ENCODE assay signal across 13 cellular contexts in the genomic region with DNA sequence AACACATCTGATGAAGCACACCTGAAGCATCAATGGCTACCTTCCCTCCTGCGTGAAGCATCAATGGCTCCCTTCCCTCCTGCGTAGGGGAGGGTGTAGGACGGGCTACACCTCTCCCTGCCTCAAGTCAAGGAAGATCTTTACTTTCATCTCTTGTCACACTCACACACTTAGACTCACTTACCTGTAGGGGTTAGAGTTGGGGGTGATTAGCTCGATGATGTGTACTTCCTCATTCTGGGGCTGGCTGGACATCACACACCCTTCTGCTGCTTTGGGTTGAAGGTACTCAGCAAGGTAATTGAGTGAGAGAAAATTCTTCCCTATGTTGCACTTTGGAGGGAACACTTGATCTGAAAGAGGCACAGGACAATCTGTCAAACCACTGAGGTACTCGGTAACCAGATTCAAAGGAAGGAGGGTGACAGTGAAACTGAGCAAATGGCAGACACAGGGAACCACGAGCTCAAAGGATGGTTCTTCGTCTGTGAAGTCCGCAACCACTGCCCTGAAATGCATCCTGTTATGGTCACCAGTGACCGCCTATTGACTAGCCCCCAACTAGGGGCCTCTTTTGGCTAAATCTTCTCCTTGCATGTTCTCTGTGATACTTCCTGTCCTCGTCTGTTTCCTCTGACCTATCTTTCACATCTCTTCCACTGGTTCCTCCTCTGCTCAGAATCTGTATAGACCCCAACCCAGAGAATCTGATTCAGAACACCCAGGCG.
DNase-seq lines count a peak whose midpoint lies in the region; ATAC-seq and TF ChIP-seq lines count a peak whose summit lies in the region.
"Had no signal": no experiment of that assay in that cellular context is flagged by ENCODE, and none has a peak within 500 bp of the region (broad histone marks: within the 10 kb centered on the region; RNA-seq: fewer than 3 reads in every experiment).

No MANE protein-coding gene starts in this region.

- no peak for ATAC-seq in activated CD8-positive, alpha-beta T cell treated with anti-CD3 and anti-CD28 coated beads for 36 hours
- ATAC-seq in GM19395 (IDR thresholded peaks at IDR 0.05; ENCODE audit: unreplicated experiment) = no peak

- H3K4me1 ChIP-seq in mammary epithelial cell (ENCODE audit: insufficient read depth, low read length) = peaks cover 18% of the 10 kb centered on the region
- H3K4me1 ChIP-seq in muscle layer of colon (ENCODE audit: insufficient read depth, low read length) = peaks cover 71% of the 10 kb centered on the region

- H3K9ac ChIP-seq in mammary epithelial cell (ENCODE audit: insufficient read depth, low read length) = no peak overlapping the region
- H3K9ac ChIP-seq in muscle layer of colon (ENCODE audit: low read length) = no peak overlapping the region

- dilution Hi-C loops in mammary epithelial cell (cut with HindIII; ENCODE audit: low sequenced_read_pairs) = no loop called here

- H3K27me3 Mint-ChIP-seq in MCF 10A (ENCODE audit: insufficient read depth, unreplicated experiment) = no peaks in the 10 kb centered on the region
- H3K27me3 Mint-ChIP-seq in activated CD8-positive, alpha-beta T cell treated with anti-CD3 and anti-CD28 coated beads for 36 hours = no peaks in the 10 kb centered on the region

- H3K79me2 ChIP-seq in mammary epithelial cell (ENCODE audit: insufficient read depth, low read length) = no peaks in the 10 kb centered on the region

- H3K4me3 Mint-ChIP-seq in MCF 10A (ENCODE audit: unreplicated experiment) = no peak overlapping the region
- H3K4me3 Mint-ChIP-seq in activated CD8-positive, alpha-beta T cell treated with anti-CD3 and anti-CD28 coated beads for 36 hours = no peak overlapping the region

- H3K9me3 Mint-ChIP-seq in MCF 10A (ENCODE audit: unreplicated experiment) = no peaks in the 10 kb centered on the region
- no peaks in the 10 kb centered on the region for H3K9me3 Mint-ChIP-seq in activated CD8-positive, alpha-beta T cell treated with anti-CD3 and anti-CD28 coated beads for 36 hours

- no peak overlapping the region for H2AFZ ChIP-seq in mammary epithelial cell (ENCODE audit: low read depth, low read length)

- H3K27me3 ChIP-seq in mammary epithelial cell (ENCODE audit: insufficient read depth, low read length) (no peaks in the 10 kb centered on the region), muscle layer of colon (ENCODE audit: control insufficient read depth in 1 of 2, insufficient read depth in 2 of 2, low read length in 2 of 2) (no peaks in the 10 kb centered on the region)
- H3K27me3 ChIP-seq: colonic mucosa, ovary, thyroid gland had no signal

- H3K27ac ChIP-seq in mammary epithelial cell (ENCODE audit: insufficient read depth, low read depth, low read length) (no peak overlapping the region), muscle layer of colon (ENCODE audit: low read depth, low read length) (peak overlapping the region; percentile 71)
- H3K27ac ChIP-seq: colonic mucosa, thyroid gland had no signal

- H3K4me3 ChIP-seq in mammary epithelial cell (replicated peaks in 1 of 3; ENCODE audit: insufficient read depth in 1 of 3, low read depth in 2 of 3, low read length in 3 of 3) = no peak overlapping the region
- no peak overlapping the region for H3K4me3 ChIP-seq in muscle layer of colon (ENCODE audit: low read depth in 1 of 2, low read length in 2 of 2)
- no peak overlapping the region for H3K4me3 ChIP-seq in lower leg skin (ENCODE audit: low read depth, poor library complexity, severe bottlenecking)
- H3K4me3 ChIP-seq: colonic mucosa, ovary, thyroid gland had no signal

- peak overlapping the region; percentile 79 for H3K27ac Mint-ChIP-seq in MCF 10A (ENCODE audit: low read depth, unreplicated experiment)
- H3K27ac Mint-ChIP-seq in activated CD8-positive, alpha-beta T cell treated with anti-CD3 and anti-CD28 coated beads for 36 hours = peak overlapping the region; percentile 48

- peaks cover 50% of the 10 kb centered on the region for H3K4me1 Mint-ChIP-seq in MCF 10A (ENCODE audit: insufficient read depth, unreplicated experiment)
- H3K4me1 Mint-ChIP-seq in activated CD8-positive, alpha-beta T cell treated with anti-CD3 and anti-CD28 coated beads for 36 hours (ENCODE audit: low read depth) = peaks cover 39% of the 10 kb centered on the region

- CTCF ChIA-PET in MCF 10A (lab: Yijun Ruan, JAX) = interaction anchor here (0.6 to 3.6 kb wide), 9 partner anchors 58 to 562 kb away, joined by 3 to 17 read pairs (median 4); no protein-coding TSS in a partner anchor
- CTCF ChIA-PET in mammary epithelial cell (lab: Charles Lee; ENCODE audit: low non-redundant PET) = no interaction called here
- CTCF ChIA-PET in activated CD8-positive, alpha-beta T cell treated with anti-CD3 and anti-CD28 coated beads for 36 hours (lab: Charles Lee) = interaction anchor here (0.6 to 1.3 kb wide), 2 partner anchors 15 to 23 kb away, joined by 4 to 6 read pairs; no protein-coding TSS in a partner anchor

- H3K36me3 ChIP-seq in mammary epithelial cell (ENCODE audit: insufficient read depth, low read length) = no peaks in the 10 kb centered on the region
- H3K36me3 ChIP-seq in muscle layer of colon (ENCODE audit: insufficient read depth, low read length) = peaks cover 29% of the 10 kb centered on the region
- H3K36me3 ChIP-seq: colonic mucosa, ovary, thyroid gland had no signal

- in situ Hi-C loops in mammary epithelial cell (cut with MboI; ENCODE audit: low sequenced_read_pairs in 2 of 2) = no loop called here

- intact Hi-C loops in MCF 10A (cut with micrococcal nuclease) (loop anchor here (2.0 to 5.0 kb wide), 4 partner anchors 73 to 199 kb away; no protein-coding TSS in a partner anchor), mammary epithelial cell (cut with micrococcal nuclease) (loop anchor here (5.0 to 10.0 kb wide), 2 partner anchors 115 to 158 kb away; a partner anchor contains a TSS), lower leg skin (cut with DNase I; ENCODE audit: low total_unique reads) (no loop called here)
- intact Hi-C loops in activated CD8-positive, alpha-beta T cell treated with anti-CD3 and anti-CD28 coated beads for 36 hours (cut with micrococcal nuclease) = loop anchor here (5.0 kb wide), 1 partner anchor 153 kb away; no protein-coding TSS in a partner anchor

- no peaks in the 10 kb centered on the region for H3K9me3 ChIP-seq in mammary epithelial cell (replicated peaks; ENCODE audit: insufficient read depth, low read length)
- no peaks in the 10 kb centered on the region for H3K9me3 ChIP-seq in muscle layer of colon (ENCODE audit: low read length)
- H3K9me3 ChIP-seq: colonic mucosa, ovary, thyroid gland had no signal

- no peaks in the 10 kb centered on the region for H4K20me1 ChIP-seq in mammary epithelial cell (ENCODE audit: insufficient read depth, low read length)

- TF ChIP-seq CTCF in MCF 10A (IDR thresholded peaks at IDR 0.05; ENCODE audit: unreplicated experiment) (no peak), mammary epithelial cell (conservative IDR thresholded peaks at IDR 0.05 in 1 of 2, IDR thresholded peaks at IDR 0.05 in 1 of 2; ENCODE audit: extremely low read depth in 1 of 2, insufficient read depth in 1 of 2, low read depth in 1 of 2, low read length in 2 of 2) (no peak), lower leg skin (IDR thresholded peaks at IDR 0.05) (no peak)
- no peak for TF ChIP-seq CTCF in activated CD8-positive, alpha-beta T cell treated with anti-CD3 and anti-CD28 coated beads for 36 hours (IDR thresholded peaks at IDR 0.05)

- POLR2A ChIA-PET in MCF 10A (lab: Yijun Ruan, JAX) = interaction anchor here (1.2 to 1.3 kb wide), 4 partner anchors 13 to 165 kb away, joined by 3 to 9 read pairs (median 3); a partner anchor contains a TSS
- POLR2A ChIA-PET in activated CD8-positive, alpha-beta T cell treated with anti-CD3 and anti-CD28 coated beads for 36 hours (lab: Charles Lee) = interaction anchor here (1.1 kb wide), 1 partner anchor 22 kb away, joined by 4 read pairs; no protein-coding TSS in a partner anchor

- peaks cover 72% of the 10 kb centered on the region for H3K36me3 Mint-ChIP-seq in MCF 10A (ENCODE audit: insufficient read depth, unreplicated experiment)
- H3K36me3 Mint-ChIP-seq in activated CD8-positive, alpha-beta T cell treated with anti-CD3 and anti-CD28 coated beads for 36 hours (ENCODE audit: low read depth) = peaks cover 3% of the 10 kb centered on the region

- BruUV-seq in MCF 10A (replicated peaks; lab: Mats Ljungman, UMichigan) (no TSS peak), mammary epithelial cell (replicated peaks; lab: Mats Ljungman, UMichigan) (no TSS peak)

- H3K4me2 ChIP-seq in mammary epithelial cell (ENCODE audit: insufficient read depth, low read depth, low read length) = no peak overlapping the region

- DNase-seq in MCF 10A (ENCODE audit: unreplicated experiment) = no peak
- no peak for DNase-seq in mammary epithelial cell
- DNase-seq in activated CD8-positive, alpha-beta T cell treated with anti-CD3 and anti-CD28 coated beads for 36 hours = peak; percentile 23
- DNase-seq in NCI-H1092 (lab: John Stamatoyannopoulos, UW) = no peak
- no peak for DNase-seq in lower leg skin (ENCODE audit: low spot score in 2 of 2)
- DNase-seq in NCI-H2081 (lab: John Stamatoyannopoulos, UW) = no peak
- DNase-seq: colonic mucosa, NCI-H2081 treated with DMSO at 0.1 percent for 48 hours, Right ventricle myocardium superior, thyroid gland had no signal

- no peak for TF ChIP-seq POLR2A in lower leg skin (IDR thresholded peaks at IDR 0.05)

- WGBS in mammary epithelial cell (ENCODE audit: low coverage, missing lambda C conversion rate) = 85% methylated on average over 11 of the region's 11 CpGs
- 86 to 90% methylated on average over 11 of the region's 11 CpGs for WGBS in lower leg skin, 2 donors
